ENCODE assay signal across 1 cellular context in genomic region chr7:101085000-101085948, GRCh38.
TF ChIP-seq lines count a peak whose summit lies in the region.

Gene TRIM56, plus strand, starts transcription at chr7:101085481. Its CDS starts 1,832 bp downstream, at chr7:101087313.

TF ChIP-seq in HepG2, 621 proteins besides CTCF, POLR2A, EP300 and RAD21 (continued from another document and continues in another):
- TF ChIP-seq CENPBD1 (CRISPR knock-in tag; IDR thresholded peaks at IDR 0.05; ENCODE audit: borderline replicate concordance, low read depth) = no peak
- no peak for TF ChIP-seq AGO2 (optimal IDR thresholded peaks at IDR 0.05; ENCODE audit: low read depth, low read length)
- TF ChIP-seq RFXAP (CRISPR knock-in tag; IDR thresholded peaks at IDR 0.05; ENCODE audit: borderline replicate concordance) = no peak; the same call in 1 of the 2 replicates
- TF ChIP-seq SAFB2 (CRISPR knock-in tag; IDR thresholded peaks at IDR 0.05; ENCODE audit: borderline replicate concordance, low read depth) = no peak
- no peak for TF ChIP-seq ZBTB10 (CRISPR knock-in tag; IDR thresholded peaks at IDR 0.05; ENCODE audit: borderline replicate concordance)
- TF ChIP-seq, protein P1, sequence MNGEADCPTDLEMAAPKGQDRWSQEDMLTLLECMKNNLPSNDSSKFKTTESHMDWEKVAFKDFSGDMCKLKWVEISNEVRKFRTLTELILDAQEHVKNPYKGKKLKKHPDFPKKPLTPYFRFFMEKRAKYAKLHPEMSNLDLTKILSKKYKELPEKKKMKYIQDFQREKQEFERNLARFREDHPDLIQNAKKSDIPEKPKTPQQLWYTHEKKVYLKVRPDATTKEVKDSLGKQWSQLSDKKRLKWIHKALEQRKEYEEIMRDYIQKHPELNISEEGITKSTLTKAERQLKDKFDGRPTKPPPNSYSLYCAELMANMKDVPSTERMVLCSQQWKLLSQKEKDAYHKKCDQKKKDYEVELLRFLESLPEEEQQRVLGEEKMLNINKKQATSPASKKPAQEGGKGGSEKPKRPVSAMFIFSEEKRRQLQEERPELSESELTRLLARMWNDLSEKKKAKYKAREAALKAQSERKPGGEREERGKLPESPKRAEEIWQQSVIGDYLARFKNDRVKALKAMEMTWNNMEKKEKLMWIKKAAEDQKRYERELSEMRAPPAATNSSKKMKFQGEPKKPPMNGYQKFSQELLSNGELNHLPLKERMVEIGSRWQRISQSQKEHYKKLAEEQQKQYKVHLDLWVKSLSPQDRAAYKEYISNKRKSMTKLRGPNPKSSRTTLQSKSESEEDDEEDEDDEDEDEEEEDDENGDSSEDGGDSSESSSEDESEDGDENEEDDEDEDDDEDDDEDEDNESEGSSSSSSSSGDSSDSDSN (CRISPR knock-in tag; IDR thresholded peaks at IDR 0.05) = peak; percentile 16; the same call in 1 of the 2 replicates
- peak; percentile 13; the same call in 1 of the 2 replicates for TF ChIP-seq BCL6 (CRISPR knock-in tag; IDR thresholded peaks at IDR 0.05)
- TF ChIP-seq, protein P2, sequence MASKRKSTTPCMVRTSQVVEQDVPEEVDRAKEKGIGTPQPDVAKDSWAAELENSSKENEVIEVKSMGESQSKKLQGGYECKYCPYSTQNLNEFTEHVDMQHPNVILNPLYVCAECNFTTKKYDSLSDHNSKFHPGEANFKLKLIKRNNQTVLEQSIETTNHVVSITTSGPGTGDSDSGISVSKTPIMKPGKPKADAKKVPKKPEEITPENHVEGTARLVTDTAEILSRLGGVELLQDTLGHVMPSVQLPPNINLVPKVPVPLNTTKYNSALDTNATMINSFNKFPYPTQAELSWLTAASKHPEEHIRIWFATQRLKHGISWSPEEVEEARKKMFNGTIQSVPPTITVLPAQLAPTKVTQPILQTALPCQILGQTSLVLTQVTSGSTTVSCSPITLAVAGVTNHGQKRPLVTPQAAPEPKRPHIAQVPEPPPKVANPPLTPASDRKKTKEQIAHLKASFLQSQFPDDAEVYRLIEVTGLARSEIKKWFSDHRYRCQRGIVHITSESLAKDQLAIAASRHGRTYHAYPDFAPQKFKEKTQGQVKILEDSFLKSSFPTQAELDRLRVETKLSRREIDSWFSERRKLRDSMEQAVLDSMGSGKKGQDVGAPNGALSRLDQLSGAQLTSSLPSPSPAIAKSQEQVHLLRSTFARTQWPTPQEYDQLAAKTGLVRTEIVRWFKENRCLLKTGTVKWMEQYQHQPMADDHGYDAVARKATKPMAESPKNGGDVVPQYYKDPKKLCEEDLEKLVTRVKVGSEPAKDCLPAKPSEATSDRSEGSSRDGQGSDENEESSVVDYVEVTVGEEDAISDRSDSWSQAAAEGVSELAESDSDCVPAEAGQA (IDR thresholded peaks at IDR 0.05; ENCODE audit: low read depth) = no peak
- TF ChIP-seq, protein P2 (CRISPR knock-in tag; IDR thresholded peaks at IDR 0.05; ENCODE audit: borderline replicate concordance) = no peak
- 0 out of 2 replicates have a peak, but pooled peaks have one; percentile 10 for TF ChIP-seq AHR (CRISPR knock-in tag; IDR thresholded peaks at IDR 0.05)
- TF ChIP-seq AKAP8 (CRISPR knock-in tag; IDR thresholded peaks at IDR 0.05) = no peak; the same call in 1 of the 2 replicates
- TF ChIP-seq ZNF841 (CRISPR knock-in tag; IDR thresholded peaks at IDR 0.05; ENCODE audit: borderline replicate concordance) = no peak
- peak; percentile 47; the same call in 1 of the 2 replicates for TF ChIP-seq DMAP1 (CRISPR knock-in tag; IDR thresholded peaks at IDR 0.05)
- TF ChIP-seq RFX1 (IDR thresholded peaks at IDR 0.05) = no peak
- peak; percentile 35; the same call in 1 of the 2 replicates for TF ChIP-seq ZFP37 (CRISPR knock-in tag; IDR thresholded peaks at IDR 0.05; ENCODE audit: borderline replicate concordance)
- TF ChIP-seq SP2 (CRISPR knock-in tag; IDR thresholded peaks at IDR 0.05) = peak; percentile 11
- TF ChIP-seq ERF (CRISPR knock-in tag; IDR thresholded peaks at IDR 0.05) = 0 out of 2 replicates have a peak, but pooled peaks have one; percentile 18
- TF ChIP-seq ZBTB33 (CRISPR knock-in tag; IDR thresholded peaks at IDR 0.05) = no peak
- TF ChIP-seq EHMT2 (IDR thresholded peaks at IDR 0.05; ENCODE audit: borderline replicate concordance, low read depth, low read length) = no peak
- no peak for TF ChIP-seq NONO (IDR thresholded peaks at IDR 0.05)
- 0 out of 2 replicates have a peak, but pooled peaks have one; percentile 56 for TF ChIP-seq NONO (CRISPR knock-in tag; conservative IDR thresholded peaks at IDR 0.05)
- no peak for TF ChIP-seq TAF15 (IDR thresholded peaks at IDR 0.05; ENCODE audit: low read depth, low read length, poor library complexity, severe bottlenecking)
- TF ChIP-seq, protein P3, sequence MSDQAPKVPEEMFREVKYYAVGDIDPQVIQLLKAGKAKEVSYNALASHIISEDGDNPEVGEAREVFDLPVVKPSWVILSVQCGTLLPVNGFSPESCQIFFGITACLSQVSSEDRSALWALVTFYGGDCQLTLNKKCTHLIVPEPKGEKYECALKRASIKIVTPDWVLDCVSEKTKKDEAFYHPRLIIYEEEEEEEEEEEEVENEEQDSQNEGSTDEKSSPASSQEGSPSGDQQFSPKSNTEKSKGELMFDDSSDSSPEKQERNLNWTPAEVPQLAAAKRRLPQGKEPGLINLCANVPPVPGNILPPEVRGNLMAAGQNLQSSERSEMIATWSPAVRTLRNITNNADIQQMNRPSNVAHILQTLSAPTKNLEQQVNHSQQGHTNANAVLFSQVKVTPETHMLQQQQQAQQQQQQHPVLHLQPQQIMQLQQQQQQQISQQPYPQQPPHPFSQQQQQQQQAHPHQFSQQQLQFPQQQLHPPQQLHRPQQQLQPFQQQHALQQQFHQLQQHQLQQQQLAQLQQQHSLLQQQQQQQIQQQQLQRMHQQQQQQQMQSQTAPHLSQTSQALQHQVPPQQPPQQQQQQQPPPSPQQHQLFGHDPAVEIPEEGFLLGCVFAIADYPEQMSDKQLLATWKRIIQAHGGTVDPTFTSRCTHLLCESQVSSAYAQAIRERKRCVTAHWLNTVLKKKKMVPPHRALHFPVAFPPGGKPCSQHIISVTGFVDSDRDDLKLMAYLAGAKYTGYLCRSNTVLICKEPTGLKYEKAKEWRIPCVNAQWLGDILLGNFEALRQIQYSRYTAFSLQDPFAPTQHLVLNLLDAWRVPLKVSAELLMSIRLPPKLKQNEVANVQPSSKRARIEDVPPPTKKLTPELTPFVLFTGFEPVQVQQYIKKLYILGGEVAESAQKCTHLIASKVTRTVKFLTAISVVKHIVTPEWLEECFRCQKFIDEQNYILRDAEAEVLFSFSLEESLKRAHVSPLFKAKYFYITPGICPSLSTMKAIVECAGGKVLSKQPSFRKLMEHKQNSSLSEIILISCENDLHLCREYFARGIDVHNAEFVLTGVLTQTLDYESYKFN (CRISPR knock-in tag; conservative IDR thresholded peaks at IDR 0.05) = peak; percentile 40; the same call in 1 of the 2 replicates
- 0 out of 2 replicates have a peak, but pooled peaks have one; percentile 16 for TF ChIP-seq MTA1 (CRISPR knock-in tag; IDR thresholded peaks at IDR 0.05; ENCODE audit: borderline replicate concordance)
- TF ChIP-seq, protein P4, sequence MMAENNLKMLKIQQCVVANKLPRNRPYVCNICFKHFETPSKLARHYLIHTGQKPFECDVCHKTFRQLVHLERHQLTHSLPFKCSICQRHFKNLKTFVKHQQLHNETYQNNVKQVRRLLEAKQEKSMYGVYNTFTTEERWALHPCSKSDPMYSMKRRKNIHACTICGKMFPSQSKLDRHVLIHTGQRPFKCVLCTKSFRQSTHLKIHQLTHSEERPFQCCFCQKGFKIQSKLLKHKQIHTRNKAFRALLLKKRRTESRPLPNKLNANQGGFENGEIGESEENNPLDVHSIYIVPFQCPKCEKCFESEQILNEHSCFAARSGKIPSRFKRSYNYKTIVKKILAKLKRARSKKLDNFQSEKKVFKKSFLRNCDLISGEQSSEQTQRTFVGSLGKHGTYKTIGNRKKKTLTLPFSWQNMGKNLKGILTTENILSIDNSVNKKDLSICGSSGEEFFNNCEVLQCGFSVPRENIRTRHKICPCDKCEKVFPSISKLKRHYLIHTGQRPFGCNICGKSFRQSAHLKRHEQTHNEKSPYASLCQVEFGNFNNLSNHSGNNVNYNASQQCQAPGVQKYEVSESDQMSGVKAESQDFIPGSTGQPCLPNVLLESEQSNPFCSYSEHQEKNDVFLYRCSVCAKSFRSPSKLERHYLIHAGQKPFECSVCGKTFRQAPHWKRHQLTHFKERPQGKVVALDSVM (CRISPR knock-in tag; IDR thresholded peaks at IDR 0.05) = 0 out of 2 replicates have a peak, but pooled peaks have one; percentile 30
- TF ChIP-seq, protein P5, sequence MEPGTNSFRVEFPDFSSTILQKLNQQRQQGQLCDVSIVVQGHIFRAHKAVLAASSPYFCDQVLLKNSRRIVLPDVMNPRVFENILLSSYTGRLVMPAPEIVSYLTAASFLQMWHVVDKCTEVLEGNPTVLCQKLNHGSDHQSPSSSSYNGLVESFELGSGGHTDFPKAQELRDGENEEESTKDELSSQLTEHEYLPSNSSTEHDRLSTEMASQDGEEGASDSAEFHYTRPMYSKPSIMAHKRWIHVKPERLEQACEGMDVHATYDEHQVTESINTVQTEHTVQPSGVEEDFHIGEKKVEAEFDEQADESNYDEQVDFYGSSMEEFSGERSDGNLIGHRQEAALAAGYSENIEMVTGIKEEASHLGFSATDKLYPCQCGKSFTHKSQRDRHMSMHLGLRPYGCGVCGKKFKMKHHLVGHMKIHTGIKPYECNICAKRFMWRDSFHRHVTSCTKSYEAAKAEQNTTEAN (CRISPR knock-in tag; conservative IDR thresholded peaks at IDR 0.05) = no peak
- TF ChIP-seq ZNF749 (CRISPR knock-in tag; IDR thresholded peaks at IDR 0.05; ENCODE audit: borderline replicate concordance) = no peak; the same call in 1 of the 2 replicates
- TF ChIP-seq ZNF547 (CRISPR knock-in tag; IDR thresholded peaks at IDR 0.05) = no peak; the same call in 1 of the 2 replicates
- 0 out of 2 replicates have a peak, but pooled peaks have one; percentile 27 for TF ChIP-seq GZF1 (CRISPR knock-in tag; IDR thresholded peaks at IDR 0.05)
- TF ChIP-seq HNRNPH1 (optimal IDR thresholded peaks at IDR 0.05; ENCODE audit: low read depth, low read length) = no peak
- TF ChIP-seq GTF2F1 (IDR thresholded peaks at IDR 0.05; ENCODE audit: low read length) = 0 out of 2 replicates have a peak, but pooled peaks have one; percentile 19
- TF ChIP-seq HMG20A (CRISPR knock-in tag; IDR thresholded peaks at IDR 0.05; ENCODE audit: borderline replicate concordance) = no peak
- peak; percentile 44; the same call in 1 of the 2 replicates for TF ChIP-seq ZNF619 (CRISPR knock-in tag; IDR thresholded peaks at IDR 0.05)
- TF ChIP-seq ZNF878 (CRISPR knock-in tag; IDR thresholded peaks at IDR 0.05) = no peak; the same call in 1 of the 2 replicates
